Comparison of ENCODE assay signal across 24 cellular contexts in the genomic region with DNA sequence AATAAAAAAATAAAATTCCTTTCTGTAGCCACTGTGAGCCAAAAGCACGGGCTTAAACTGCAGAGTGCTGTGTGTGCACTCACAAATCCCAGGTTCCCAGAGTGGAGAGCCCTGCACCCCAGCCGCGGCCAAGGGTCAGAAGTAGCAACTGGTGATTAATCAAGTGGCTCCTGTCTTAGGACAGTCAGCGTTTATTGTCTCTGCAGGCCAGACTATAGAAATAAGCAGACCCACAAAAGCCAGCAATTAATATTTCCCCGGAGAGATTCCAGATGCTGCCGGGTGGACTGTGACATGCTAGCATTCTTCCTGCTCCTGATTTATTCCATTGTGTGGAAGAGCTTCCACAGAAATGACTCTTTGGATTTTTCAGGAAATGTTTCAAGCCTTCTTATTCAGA.
DNase-seq lines count a peak whose midpoint lies in the region; TF ChIP-seq lines count a peak whose summit lies in the region.
"Had no signal": no experiment of that assay in that cellular context is flagged by ENCODE, and none has a peak within 500 bp of the region (broad histone marks: within the 10 kb centered on the region; RNA-seq: fewer than 3 reads in every experiment).

No MANE protein-coding gene starts in this region.

- H2AFZ ChIP-seq in fibroblast of lung (ENCODE audit: low read length) = no peak overlapping the region

- H3K4me2 ChIP-seq in fibroblast of lung (ENCODE audit: extremely low read depth, insufficient read depth, low read length) = no peak overlapping the region

- POLR2A ChIA-PET in CD8-positive, alpha-beta memory T cell (lab: Charles Lee) = no interaction called here

- H3K79me2 ChIP-seq in fibroblast of lung (ENCODE audit: control insufficient read depth, insufficient read depth, low read length) = no peaks in the 10 kb centered on the region

- peak overlapping the region; percentile 85 for H3K27ac Mint-ChIP-seq in nephron progenitor cell
- no peak overlapping the region for H3K27ac Mint-ChIP-seq in Calu3 (ENCODE audit: unreplicated experiment)
- no peak overlapping the region for H3K27ac Mint-ChIP-seq in CD8-positive, alpha-beta memory T cell
- H3K27ac Mint-ChIP-seq: activated CD4-positive, alpha-beta T cell treated with anti-CD3 and anti-CD28 coated beads, Interleukin-2, amount 10 ng/mL, durations not matched to agents 7 days and 5 days; activated naive CD8-positive, alpha-beta T cell treated with anti-CD3 and anti-CD28 coated beads, Interleukin-2, amount 10 ng/mL, durations not matched to agents 7 days and 5 days; activated T-cell treated with anti-CD3 and anti-CD28 coated beads, Interleukin-2, amount 50 U/mL, for 24 hours had no signal

- BruUV-seq in Calu3 (replicated peaks; lab: Mats Ljungman, UMichigan) = no TSS peak

- H3K36me3 Mint-ChIP-seq in nephron progenitor cell (ENCODE audit: low read depth) (peaks cover 28% of the 10 kb centered on the region), Calu3 (ENCODE audit: insufficient read depth, unreplicated experiment) (no peaks in the 10 kb centered on the region)
- no peaks in the 10 kb centered on the region for H3K36me3 Mint-ChIP-seq in CD8-positive, alpha-beta memory T cell
- H3K36me3 Mint-ChIP-seq: activated naive CD8-positive, alpha-beta T cell treated with anti-CD3 and anti-CD28 coated beads, Interleukin-2, amount 10 ng/mL, durations not matched to agents 7 days and 5 days had no signal

- H3K4me1 Mint-ChIP-seq in nephron progenitor cell (peaks cover 81% of the 10 kb centered on the region), Calu3 (ENCODE audit: low read depth, unreplicated experiment) (no peaks in the 10 kb centered on the region)
- H3K4me1 Mint-ChIP-seq in CD8-positive, alpha-beta memory T cell = no peaks in the 10 kb centered on the region
- H3K4me1 Mint-ChIP-seq: activated CD4-positive, alpha-beta T cell treated with anti-CD3 and anti-CD28 coated beads, Interleukin-2, amount 10 ng/mL, durations not matched to agents 7 days and 5 days; activated naive CD8-positive, alpha-beta T cell treated with anti-CD3 and anti-CD28 coated beads, Interleukin-2, amount 10 ng/mL, durations not matched to agents 7 days and 5 days; central memory CD8-positive, alpha-beta T cell had no signal

- H3K27me3 ChIP-seq in BE2C (no peaks in the 10 kb centered on the region), fibroblast of lung (ENCODE audit: control insufficient read depth, insufficient read depth, low read length) (no peaks in the 10 kb centered on the region), tibial artery (no peaks in the 10 kb centered on the region)
- H3K27me3 ChIP-seq in CD8-positive, alpha-beta memory T cell (ENCODE audit: insufficient read depth, low read length, poor library complexity, severe bottlenecking) = no peaks in the 10 kb centered on the region

- H3K27me3 Mint-ChIP-seq in nephron progenitor cell (ENCODE audit: low read depth, poor library complexity) (no peaks in the 10 kb centered on the region), Calu3 (ENCODE audit: unreplicated experiment) (peaks cover 27% of the 10 kb centered on the region)
- H3K27me3 Mint-ChIP-seq in CD8-positive, alpha-beta memory T cell = peaks cover 0 to 3% of the 10 kb centered on the region in 2 donors
- H3K27me3 Mint-ChIP-seq: activated CD4-positive, alpha-beta T cell treated with anti-CD3 and anti-CD28 coated beads, Interleukin-2, amount 10 ng/mL, durations not matched to agents 7 days and 5 days had no signal

- H3K4me1 ChIP-seq in BE2C (peaks cover 29% of the 10 kb centered on the region), fibroblast of lung (ENCODE audit: control insufficient read depth, extremely low read depth, insufficient read depth, low read length) (no peaks in the 10 kb centered on the region), tibial artery (no peaks in the 10 kb centered on the region)
- no peaks in the 10 kb centered on the region for H3K4me1 ChIP-seq in CD8-positive, alpha-beta memory T cell (ENCODE audit: insufficient read depth, low read length)
- H3K4me1 ChIP-seq: psoas muscle had no signal

- H3K9me3 Mint-ChIP-seq in nephron progenitor cell (peaks cover 26% of the 10 kb centered on the region), Calu3 (ENCODE audit: low read depth, unreplicated experiment) (peaks cover 7% of the 10 kb centered on the region)
- H3K9me3 Mint-ChIP-seq in CD8-positive, alpha-beta memory T cell = peaks cover 0 to 2% (median 0%) of the 10 kb centered on the region in 5 donors
- H3K9me3 Mint-ChIP-seq: activated naive CD8-positive, alpha-beta T cell treated with anti-CD3 and anti-CD28 coated beads, Interleukin-2, amount 10 ng/mL, durations not matched to agents 7 days and 5 days; activated T-cell treated with anti-CD3 and anti-CD28 coated beads, Interleukin-2, amount 50 U/mL, for 24 hours; central memory CD8-positive, alpha-beta T cell had no signal

- CTCF ChIA-PET in Calu3 (lab: Charles Lee) = no interaction called here
- CTCF ChIA-PET in CD8-positive, alpha-beta memory T cell (lab: Charles Lee) = no interaction called here

- peak overlapping the region; percentile 50 for H3K4me3 Mint-ChIP-seq in nephron progenitor cell
- H3K4me3 Mint-ChIP-seq in Calu3 (ENCODE audit: low read depth, unreplicated experiment) = no peak overlapping the region
- H3K4me3 Mint-ChIP-seq in CD8-positive, alpha-beta memory T cell = no peak overlapping the region
- H3K4me3 Mint-ChIP-seq: activated CD4-positive, alpha-beta T cell treated with anti-CD3 and anti-CD28 coated beads, Interleukin-2, amount 10 ng/mL, durations not matched to agents 7 days and 5 days; activated naive CD8-positive, alpha-beta T cell treated with anti-CD3 and anti-CD28 coated beads, Interleukin-2, amount 10 ng/mL, durations not matched to agents 7 days and 5 days; activated T-cell treated with anti-CD3 and anti-CD28 coated beads, Interleukin-2, amount 50 U/mL, for 24 hours; central memory CD8-positive, alpha-beta T cell had no signal

- in situ Hi-C loops in ACHN (cut with HindIII; ENCODE audit: low pct_ligation_motif_present, low pct_unique_long_range_greater_than_20kb, low sequenced_read_pairs) = no loop called here

- TF ChIP-seq CTCF in BE2C (IDR thresholded peaks at IDR 0.05; ENCODE audit: low read depth, low read length) (no peak), fibroblast of lung (conservative IDR thresholded peaks at IDR 0.05 in 1 of 2, IDR thresholded peaks at IDR 0.05 in 1 of 2; ENCODE audit: low read depth in 1 of 2, low read length in 2 of 2) (no peak), nephron progenitor cell (IDR thresholded peaks at IDR 0.05) (no peak), Calu3 (IDR thresholded peaks at IDR 0.05; ENCODE audit: unreplicated experiment) (no peak), tibial artery (IDR thresholded peaks at IDR 0.05) (no peak)

- H3K27ac ChIP-seq in fibroblast of lung (ENCODE audit: insufficient read depth, low read length) (no peak overlapping the region), tibial artery (no peak overlapping the region)
- H3K27ac ChIP-seq in CD8-positive, alpha-beta memory T cell (ENCODE audit: low read depth, low read length) = no peak overlapping the region
- H3K27ac ChIP-seq: psoas muscle had no signal

- H3K9ac ChIP-seq in fibroblast of lung (ENCODE audit: insufficient read depth, low read length) = no peak overlapping the region

- H3K9me3 ChIP-seq in BE2C (no peaks in the 10 kb centered on the region), fibroblast of lung (ENCODE audit: control insufficient read depth, insufficient read depth, low read depth, low read length) (no peaks in the 10 kb centered on the region), tibial artery (no peaks in the 10 kb centered on the region)
- no peaks in the 10 kb centered on the region for H3K9me3 ChIP-seq in CD8-positive, alpha-beta memory T cell (ENCODE audit: low read length)
- H3K9me3 ChIP-seq: psoas muscle had no signal

- DNase-seq in BE2C (peak; percentile 88), NCI-H146 treated with DMSO at 0.1 percent for 48 hours (lab: John Stamatoyannopoulos, UW; ENCODE audit: unreplicated experiment) (peak; percentile 67), fibroblast of lung (ENCODE audit: low read depth in 2 of 2) (peak; percentile 24 to 56), nephron progenitor cell (peak; percentile 55), Calu3 (no peak), tibial artery (no peak), ACHN (no peak)
- DNase-seq in CD8-positive, alpha-beta memory T cell = no peak
- DNase-seq: activated CD4-positive, alpha-beta T cell treated with anti-CD3 and anti-CD28 coated beads, Interleukin-2, amount 10 ng/mL, durations not matched to agents 7 days and 5 days; activated gamma-delta T cell; activated naive CD8-positive, alpha-beta T cell treated with anti-CD3 and anti-CD28 coated beads, Interleukin-2, amount 10 ng/mL, durations not matched to agents 7 days and 5 days; activated T-cell treated with anti-CD3 and anti-CD28 coated beads, Interleukin-2, amount 50 U/mL, for 24 hours; C1 segment of cervical spinal cord; dermis blood vessel endothelial cell; DMS79 treated with DMSO at 0.1 percent for 48 hours; kidney glomerular epithelial cell; NCI-H187 treated with DMSO at 0.1 percent for 48 hours; NCI-H526; psoas muscle; SHP77; stimulated activated CD4-positive, alpha-beta T cell treated with anti-CD3 and anti-CD28 coated beads, Interleukin-15, amount 100 ng/mL, for 24 hours; stimulated activated naive CD8-positive, alpha-beta T cell treated with anti-CD3 and anti-CD28 coated beads, Interleukin-15, Interleukin-2, amounts not matched to agents 100 U/mL and 50 U/mL, for 24 hours had no signal

- H3K36me3 ChIP-seq in BE2C = peaks cover 13% of the 10 kb centered on the region
- no peaks in the 10 kb centered on the region for H3K36me3 ChIP-seq in fibroblast of lung (ENCODE audit: control insufficient read depth, insufficient read depth, low read length)
- H3K36me3 ChIP-seq in CD8-positive, alpha-beta memory T cell (ENCODE audit: insufficient read depth, low read length) = no peaks in the 10 kb centered on the region
- no peaks in the 10 kb centered on the region for H3K36me3 ChIP-seq in tibial artery

- no peaks in the 10 kb centered on the region for H4K20me1 ChIP-seq in fibroblast of lung (ENCODE audit: control insufficient read depth, extremely low read depth, insufficient read depth, low read length)

- H3K4me3 ChIP-seq in BE2C (ENCODE audit: low read depth, low read length) = peak overlapping the region; percentile 19
- no peak overlapping the region for H3K4me3 ChIP-seq in fibroblast of lung (replicated peaks in 1 of 4; ENCODE audit: control extremely low read depth in 1 of 4, insufficient read depth in 1 of 4, low read depth in 3 of 4, low read length in 4 of 4)
- H3K4me3 ChIP-seq in CD8-positive, alpha-beta memory T cell (ENCODE audit: low read length) = no peak overlapping the region
- H3K4me3 ChIP-seq in tibial artery = no peak overlapping the region
- H3K4me3 ChIP-seq: GM12878, psoas muscle had no signal

- intact Hi-C loops in Calu3 (cut with micrococcal nuclease; ENCODE audit: unreplicated experiment) (no loop called here), tibial artery (cut with DNase I; ENCODE audit: low total_unique reads) (no loop called here)

Comparison
In these comparisons a context has a peak if more than half of its experiments do, and no peak if none do; other contexts are left out.
1. DNase-seq: peak in BE2C (single experiment), NCI-H146 treated with DMSO at 0.1 percent for 48 hours (single experiment), fibroblast of lung (2 of 2) and nephron progenitor cell (single experiment); none in Calu3 (single experiment), CD8-positive, alpha-beta memory T cell (0 of 5), tibial artery (0 of 2) and ACHN (single experiment).